Comparison of ENCODE assay signal across 10 cellular contexts in the genomic region with DNA sequence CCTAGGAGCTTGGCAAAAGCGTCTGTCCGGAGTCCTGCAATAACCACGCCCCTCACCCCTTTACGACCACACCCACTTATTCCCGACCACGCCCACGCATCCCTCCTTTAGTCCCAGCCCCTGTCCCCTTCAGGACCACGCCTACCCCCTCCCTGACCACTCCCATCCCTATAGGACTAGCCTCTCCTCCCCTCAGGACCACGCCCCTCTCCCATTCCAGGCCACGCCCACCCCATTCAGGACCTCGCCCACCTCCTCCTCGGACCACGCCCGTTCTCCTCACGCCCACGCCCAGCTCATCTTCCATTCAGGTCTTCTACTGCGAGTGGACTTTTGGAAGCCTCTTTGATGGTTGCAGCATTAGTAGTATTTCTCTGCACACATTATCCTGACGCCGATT.
DNase-seq lines count a peak whose midpoint lies in the region; ATAC-seq, FAIRE-seq and TF ChIP-seq lines count a peak whose summit lies in the region.
"Had no signal": no experiment of that assay in that cellular context is flagged by ENCODE, and none has a peak within 500 bp of the region (broad histone marks: within the 10 kb centered on the region; RNA-seq: fewer than 3 reads in every experiment).

No MANE protein-coding gene starts in this region.

- H3K4me2 ChIP-seq in astrocyte (ENCODE audit: low read length) = no peak overlapping the region
- no peak overlapping the region for H3K4me2 ChIP-seq in mesendoderm (ENCODE audit: low read length)

- H2AK5ac ChIP-seq in mesendoderm (ENCODE audit: low read length) = no peak overlapping the region

- no peak overlapping the region for H2BK5ac ChIP-seq in mesendoderm (ENCODE audit: low read length)

- no peaks in the 10 kb centered on the region for H3K36me3 ChIP-seq in ES-I3 (ENCODE audit: insufficient read depth, low read length)
- H3K36me3 ChIP-seq in astrocyte (ENCODE audit: insufficient read depth, low read length) = no peaks in the 10 kb centered on the region
- no peaks in the 10 kb centered on the region for H3K36me3 ChIP-seq in mesendoderm (ENCODE audit: control insufficient read depth, insufficient read depth, low read length)
- peaks cover 0 to 4% (median 0%) of the 10 kb centered on the region in 3 donors for H3K36me3 ChIP-seq in tibial nerve
- H3K36me3 ChIP-seq: vagina had no signal

- no peak overlapping the region for H3K56ac ChIP-seq in mesendoderm (ENCODE audit: low read length)

- H3K9ac ChIP-seq in ES-I3 (ENCODE audit: low read depth, low read length) (peak overlapping the region; percentile 26; the same call in 1 of the 2 replicates), astrocyte (ENCODE audit: low read length) (no peak overlapping the region), mesendoderm (ENCODE audit: low read length) (no peak overlapping the region)

- H3K79me2 ChIP-seq in astrocyte (ENCODE audit: insufficient read depth, low read length) = no peaks in the 10 kb centered on the region
- no peaks in the 10 kb centered on the region for H3K79me2 ChIP-seq in mesendoderm (ENCODE audit: control insufficient read depth, insufficient read depth, low read length)

- FAIRE-seq in astrocyte (lab: Jason Lieb, UNC) = no peak

- no peak overlapping the region for H4K5ac ChIP-seq in mesendoderm (ENCODE audit: low read length)

- H3K27me3 ChIP-seq in astrocyte (ENCODE audit: insufficient read depth, low read length) (peaks cover 13% of the 10 kb centered on the region), mesendoderm (ENCODE audit: insufficient read depth, low read length, poor library complexity) (no peaks in the 10 kb centered on the region), tibial nerve (no peaks in the 10 kb centered on the region)
- H3K27me3 ChIP-seq: vagina had no signal

- H3K27ac ChIP-seq in astrocyte (ENCODE audit: low read depth, low read length) (no peak overlapping the region), mesendoderm (ENCODE audit: low read depth, low read length) (no peak overlapping the region), tibial nerve (no peak overlapping the region)
- H3K27ac ChIP-seq: vagina had no signal

- WGBS in mesendoderm (ENCODE audit: extremely low coverage, insufficient coverage, low lambda C conversion rate) = no CpG with 5 or more reads among the region's 19 CpGs
- WGBS in tibial nerve, 2 donors = 35 to 43% methylated on average over 19 of the region's 19 CpGs

- TF ChIP-seq CTCF in astrocyte (IDR thresholded peaks at IDR 0.05; ENCODE audit: insufficient read depth, low read depth, low read length) (no peak), tibial nerve (IDR thresholded peaks at IDR 0.05) (no peak)

- H3K4me1 Mint-ChIP-seq in astrocyte (ENCODE audit: low read depth, unreplicated experiment) = peaks cover 7% of the 10 kb centered on the region
- H3K4me1 Mint-ChIP-seq: activated naive CD8-positive, alpha-beta T cell treated with anti-CD3 and anti-CD28 coated beads for 36 hours had no signal

- H3K4ac ChIP-seq in mesendoderm (ENCODE audit: low read depth, low read length) = no peak overlapping the region

- H3K36me3 Mint-ChIP-seq in astrocyte (ENCODE audit: low read depth, unreplicated experiment) = no peaks in the 10 kb centered on the region

- no peak for TF ChIP-seq POLR2A in tibial nerve (IDR thresholded peaks at IDR 0.05)

- H4K20me1 ChIP-seq in astrocyte (ENCODE audit: insufficient read depth, low read length) = no peaks in the 10 kb centered on the region

- H3K4me1 ChIP-seq in ES-I3 (ENCODE audit: insufficient read depth, low read length) = peaks cover 41% of the 10 kb centered on the region
- H3K4me1 ChIP-seq in astrocyte (ENCODE audit: insufficient read depth, low read length) = peaks cover 16% of the 10 kb centered on the region
- H3K4me1 ChIP-seq in mesendoderm (ENCODE audit: control insufficient read depth, low read depth, low read length) = peaks cover 6% of the 10 kb centered on the region
- peaks cover 0 to 7% (median 0%) of the 10 kb centered on the region in 4 donors for H3K4me1 ChIP-seq in tibial nerve
- H3K4me1 ChIP-seq: vagina had no signal

- no peak for TF ChIP-seq EP300 in tibial nerve (IDR thresholded peaks at IDR 0.05)

- no peak overlapping the region for H2BK15ac ChIP-seq in mesendoderm (replicated peaks; ENCODE audit: low read depth)

- no peak for ATAC-seq in GM19395 (IDR thresholded peaks at IDR 0.05; ENCODE audit: unreplicated experiment)

- no peak overlapping the region for H2BK120ac ChIP-seq in mesendoderm (ENCODE audit: low read depth, low read length)

- no peak overlapping the region for H3K4me3 ChIP-seq in astrocyte (ENCODE audit: insufficient read depth, low read depth, low read length)
- no peak overlapping the region for H3K4me3 ChIP-seq in mesendoderm (ENCODE audit: low read length)
- no peak overlapping the region for H3K4me3 ChIP-seq in tibial nerve
- H3K4me3 ChIP-seq: vagina had no signal

- H3K18ac ChIP-seq in mesendoderm (ENCODE audit: low read length) = no peak overlapping the region

- H3K79me1 ChIP-seq in mesendoderm (ENCODE audit: low read length) = no peaks in the 10 kb centered on the region

- no peak overlapping the region for H3K4me3 Mint-ChIP-seq in astrocyte (ENCODE audit: unreplicated experiment)
- H3K4me3 Mint-ChIP-seq: activated naive CD8-positive, alpha-beta T cell treated with anti-CD3 and anti-CD28 coated beads for 36 hours had no signal

- DNase-seq in LoVo (ENCODE audit: low spot score) (peak; percentile 43), astrocyte (ENCODE audit: low read depth) (peak; percentile 34), mesendoderm (peak; percentile 98), tibial nerve (ENCODE audit: low spot score in 2 of 2) (no peak), cerebellum (ENCODE audit: low spot score) (no peak)
- DNase-seq: activated naive CD8-positive, alpha-beta T cell treated with anti-CD3 and anti-CD28 coated beads for 36 hours; stimulated activated CD4-positive, alpha-beta T cell treated with anti-CD3 and anti-CD28 coated beads, Interleukin-1b, Interleukin-23, amount 100 ng/mL, for 48 hours had no signal

- peaks cover 9% of the 10 kb centered on the region for H3K27me3 Mint-ChIP-seq in astrocyte (ENCODE audit: low read depth, unreplicated experiment)
- H3K27me3 Mint-ChIP-seq: activated naive CD8-positive, alpha-beta T cell treated with anti-CD3 and anti-CD28 coated beads for 36 hours had no signal

- H3K9me3 ChIP-seq in ES-I3 (ENCODE audit: control insufficient read depth, insufficient read depth, low read length) (no peaks in the 10 kb centered on the region), astrocyte (ENCODE audit: insufficient read depth, low read depth, low read length) (no peaks in the 10 kb centered on the region), tibial nerve (no peaks in the 10 kb centered on the region)
- H3K9me3 ChIP-seq: vagina had no signal

- H3K9me3 Mint-ChIP-seq in astrocyte (ENCODE audit: unreplicated experiment) = no peaks in the 10 kb centered on the region
- H3K9me3 Mint-ChIP-seq: activated naive CD8-positive, alpha-beta T cell treated with anti-CD3 and anti-CD28 coated beads for 36 hours had no signal

- H2AFZ ChIP-seq in astrocyte (ENCODE audit: low read depth, low read length) = no peak overlapping the region

- H4K8ac ChIP-seq in mesendoderm (ENCODE audit: low read depth, low read length) = no peak overlapping the region

- H3K23ac ChIP-seq in mesendoderm (ENCODE audit: low read length) = no peak overlapping the region

- H3K27ac Mint-ChIP-seq in astrocyte (ENCODE audit: unreplicated experiment) = no peak overlapping the region
- H3K27ac Mint-ChIP-seq: activated naive CD8-positive, alpha-beta T cell treated with anti-CD3 and anti-CD28 coated beads for 36 hours had no signal

Comparison
In these comparisons a context has a peak if more than half of its experiments do, and no peak if none do; other contexts are left out.
1. DNase-seq: peak in LoVo (single experiment), astrocyte (single experiment) and mesendoderm (single experiment); none in tibial nerve (0 of 2) and cerebellum (single experiment).